Comparison of ENCODE assay signal across 11 cellular contexts in genomic region chr16:68893710-68894705, GRCh38. TPM values are rescaled to one million over a fixed set of nuclear protein-coding genes. Genes with fewer than 3 reads are reported as not detected.
DNase-seq lines count a peak whose midpoint lies in the region; ATAC-seq and TF ChIP-seq lines count a peak whose summit lies in the region.
"Had no signal": no experiment of that assay in that cellular context is flagged by ENCODE, and none has a peak within 500 bp of the region (broad histone marks: within the 10 kb centered on the region; RNA-seq: fewer than 3 reads in every experiment).

No MANE protein-coding gene starts in this region.

- DNase-seq in NCI-H2227 treated with DMSO at 0.1 percent for 48 hours (lab: John Stamatoyannopoulos, UW) = peak; percentile 4
- DNase-seq in NCI-H2227 (lab: John Stamatoyannopoulos, UW; ENCODE audit: unreplicated experiment) = no peak
- peak; percentile 22 for DNase-seq in RKO (ENCODE audit: low spot score)
- peak; percentile 54 for DNase-seq in fibroblast of pulmonary artery (ENCODE audit: low read depth)
- DNase-seq in nephron progenitor cell = peak; percentile 58
- DNase-seq in SW480 (ENCODE audit: low spot score) = no peak
- no peak for DNase-seq in activated CD8-positive, alpha-beta memory T cell treated with anti-CD3 and anti-CD28 coated beads, Interleukin-2, amount 10 ng/mL, durations not matched to agents 7 days and 5 days
- DNase-seq: glutamatergic neuron, NCI-H1048 had no signal

- TF ChIP-seq CTCF in fibroblast of pulmonary artery (IDR thresholded peaks at IDR 0.05; ENCODE audit: low read length, missing control alignments) (no peak), nephron progenitor cell (IDR thresholded peaks at IDR 0.05) (no peak)

- CTCF ChIA-PET in activated CD8-positive, alpha-beta memory T cell treated with anti-CD3 and anti-CD28 coated beads, Interleukin-2, amount 10 ng/mL, durations not matched to agents 7 days and 5 days (lab: Charles Lee) = no interaction called here

- H3K4me3 Mint-ChIP-seq in nephron progenitor cell = no peak overlapping the region
- no peak overlapping the region for H3K4me3 Mint-ChIP-seq in activated CD8-positive, alpha-beta memory T cell treated with anti-CD3 and anti-CD28 coated beads, Interleukin-2, amount 10 ng/mL, durations not matched to agents 7 days and 5 days

- H3K27ac Mint-ChIP-seq in nephron progenitor cell = no peak overlapping the region
- H3K27ac Mint-ChIP-seq in activated CD8-positive, alpha-beta memory T cell treated with anti-CD3 and anti-CD28 coated beads, Interleukin-2, amount 10 ng/mL, durations not matched to agents 7 days and 5 days = no peak overlapping the region

- H3K4me3 ChIP-seq in fibroblast of pulmonary artery (replicated peaks; ENCODE audit: low read depth, low read length) = no peak overlapping the region
- H3K4me3 ChIP-seq: vagina had no signal

- no peaks in the 10 kb centered on the region for H3K27me3 Mint-ChIP-seq in nephron progenitor cell (ENCODE audit: low read depth, poor library complexity)
- H3K27me3 Mint-ChIP-seq in activated CD8-positive, alpha-beta memory T cell treated with anti-CD3 and anti-CD28 coated beads, Interleukin-2, amount 10 ng/mL, durations not matched to agents 7 days and 5 days = no peaks in the 10 kb centered on the region

- H3K9me3 Mint-ChIP-seq in nephron progenitor cell = no peaks in the 10 kb centered on the region
- H3K9me3 Mint-ChIP-seq in activated CD8-positive, alpha-beta memory T cell treated with anti-CD3 and anti-CD28 coated beads, Interleukin-2, amount 10 ng/mL, durations not matched to agents 7 days and 5 days (ENCODE audit: low read depth) = no peaks in the 10 kb centered on the region

- no peaks in the 10 kb centered on the region for H3K4me1 Mint-ChIP-seq in nephron progenitor cell
- peaks cover 2% of the 10 kb centered on the region for H3K4me1 Mint-ChIP-seq in activated CD8-positive, alpha-beta memory T cell treated with anti-CD3 and anti-CD28 coated beads, Interleukin-2, amount 10 ng/mL, durations not matched to agents 7 days and 5 days

- no peaks in the 10 kb centered on the region for H3K36me3 Mint-ChIP-seq in nephron progenitor cell (ENCODE audit: low read depth)
- peaks cover 3% of the 10 kb centered on the region for H3K36me3 Mint-ChIP-seq in activated CD8-positive, alpha-beta memory T cell treated with anti-CD3 and anti-CD28 coated beads, Interleukin-2, amount 10 ng/mL, durations not matched to agents 7 days and 5 days

- no peak for ATAC-seq in activated CD8-positive, alpha-beta memory T cell treated with anti-CD3 and anti-CD28 coated beads, Interleukin-2, amount 10 ng/mL, durations not matched to agents 7 days and 5 days
- no peak for ATAC-seq in GM19397 (IDR thresholded peaks at IDR 0.05; ENCODE audit: unreplicated experiment)

RNA-seq across cellular contexts. Expression of gene TANGO6, which starts 50.7 kb away (rescaled TPM):
- 10 to 100 TPM; 20.2 to 22.3 TPM for total RNA-seq in activated CD8-positive, alpha-beta memory T cell treated with anti-CD3 and anti-CD28 coated beads, Interleukin-2, amount 10 ng/mL, durations not matched to agents 7 days and 5 days

Comparison
In these comparisons a context has a peak if more than half of its experiments do, and no peak if none do; other contexts are left out.
1. DNase-seq: peak in NCI-H2227 treated with DMSO at 0.1 percent for 48 hours (single experiment), RKO (single experiment), fibroblast of pulmonary artery (single experiment) and nephron progenitor cell (single experiment); none in NCI-H2227 (single experiment), SW480 (single experiment) and activated CD8-positive, alpha-beta memory T cell treated with anti-CD3 and anti-CD28 coated beads, Interleukin-2, amount 10 ng/mL, durations not matched to agents 7 days and 5 days (single experiment).